Comparison of ENCODE assay signal across 12 cellular contexts in genomic region chr4:7843831-7844230, GRCh38.
DNase-seq lines count a peak whose midpoint lies in the region; ATAC-seq and TF ChIP-seq lines count a peak whose summit lies in the region.
"Had no signal": no experiment of that assay in that cellular context is flagged by ENCODE, and none has a peak within 500 bp of the region (broad histone marks: within the 10 kb centered on the region; RNA-seq: fewer than 3 reads in every experiment).

No MANE protein-coding gene starts in this region.

- H3K9me3 ChIP-seq in right cardiac atrium (ENCODE audit: control insufficient read depth, low read length) (no peaks in the 10 kb centered on the region), breast epithelium (no peaks in the 10 kb centered on the region), muscle layer of duodenum (ENCODE audit: control insufficient read depth in 1 of 2, low read length in 2 of 2) (no peaks in the 10 kb centered on the region)
- H3K9me3 ChIP-seq: spleen had no signal

- 93% methylated on average over 3 of the region's 3 CpGs for WGBS in right cardiac atrium

- H3K27ac ChIP-seq in right cardiac atrium (ENCODE audit: low read length) (peak overlapping the region; percentile 55), breast epithelium (peak overlapping the region; percentile 14 to 64), muscle layer of duodenum (ENCODE audit: low read length) (peak overlapping the region; percentile 91)
- H3K27ac ChIP-seq: SK-N-MC had no signal

- H3K4me3 ChIP-seq in right cardiac atrium (ENCODE audit: low read length) (no peak overlapping the region), breast epithelium (no peak overlapping the region), muscle layer of duodenum (ENCODE audit: low read depth in 1 of 2, low read length in 2 of 2) (peak overlapping the region in 1 of 2 donors; percentile 34)
- H3K4me3 ChIP-seq: SK-N-MC, spleen had no signal

- intact Hi-C loops in right cardiac atrium (cut with DNase I), result loop anchor here in 2 of 4 donors (5.0 kb wide), 1 partner anchor 37 kb away; no protein-coding TSS in a partner anchor
- intact Hi-C loops in left ventricle myocardium superior (cut with micrococcal nuclease), result no loop called here
- intact Hi-C loops in breast epithelium (cut with DNase I; ENCODE audit: low total_unique reads), result loop anchor here (1.0 kb wide), 1 partner anchor 140 kb away; no protein-coding TSS in a partner anchor

- TF ChIP-seq CTCF in breast epithelium (IDR thresholded peaks at IDR 0.05), result no peak

- peaks cover 9% of the 10 kb centered on the region for H3K4me1 ChIP-seq in right cardiac atrium (ENCODE audit: control insufficient read depth, insufficient read depth, low read length)
- no peaks in the 10 kb centered on the region for H3K4me1 ChIP-seq in breast epithelium
- peaks cover 9 to 29% of the 10 kb centered on the region in 2 donors for H3K4me1 ChIP-seq in muscle layer of duodenum (ENCODE audit: control insufficient read depth in 1 of 2, insufficient read depth in 2 of 2, low read length in 2 of 2)

- no peak for TF ChIP-seq POLR2A in breast epithelium (IDR thresholded peaks at IDR 0.05)

- H3K36me3 ChIP-seq in breast epithelium (no peaks in the 10 kb centered on the region), muscle layer of duodenum (ENCODE audit: control insufficient read depth in 1 of 2, insufficient read depth in 2 of 2, low read length in 2 of 2) (no peaks in the 10 kb centered on the region)

- no peak for ATAC-seq in right cardiac atrium
- no peak for ATAC-seq in left ventricle myocardium superior
- ATAC-seq in HG03159 (IDR thresholded peaks at IDR 0.05; ENCODE audit: unreplicated experiment), result no peak

- DNase-seq in right cardiac atrium (no peak), left ventricle myocardium superior (no peak), breast epithelium (ENCODE audit: low spot score in 2 of 2) (no peak), activated gamma-delta T cell (lab: John Stamatoyannopoulos, UW) (no peak), NCI-H2029 (lab: John Stamatoyannopoulos, UW) (no peak)
- no peak for DNase-seq in stimulated activated naive CD4-positive, alpha-beta T cell (lab: John Stamatoyannopoulos, UW)
- DNase-seq: NCI-H1105, NCI-H446 treated with DMSO at 0.1 percent for 48 hours, spleen had no signal

- H3K27me3 ChIP-seq in right cardiac atrium (ENCODE audit: control insufficient read depth, insufficient read depth) (no peaks in the 10 kb centered on the region), breast epithelium (no peaks in the 10 kb centered on the region), muscle layer of duodenum (ENCODE audit: low read depth, low read length) (no peaks in the 10 kb centered on the region)
- H3K27me3 ChIP-seq: spleen had no signal

Comparison
In these comparisons a context has a peak if more than half of its experiments do, and no peak if none do; other contexts are left out.
1. H3K27ac ChIP-seq: peak in every context shown above with its lines; median percentile 91 in muscle layer of duodenum; 55 in right cardiac atrium; 39 in breast epithelium.